Comparison of ENCODE assay signal across 8 cellular contexts in genomic region chr19:39341122-39341719, GRCh38. TPM values are rescaled to one million over a fixed set of nuclear protein-coding genes. Genes with fewer than 3 reads are reported as not detected.
A peak's percentile ranks its signal among the peaks of the same experiment; 100 is the strongest.
DNase-seq lines count a peak whose midpoint lies in the region; ATAC-seq and TF ChIP-seq lines count a peak whose summit lies in the region.

No MANE protein-coding gene starts in this region.

- peak overlapping the region; percentile 67 for H2AFZ ChIP-seq in OCI-LY3 (ENCODE audit: low read depth, low read length)

- no peak for TF ChIP-seq POLR2A in lower leg skin (IDR thresholded peaks at IDR 0.05)

- H3K9ac ChIP-seq in OCI-LY3 (ENCODE audit: low read length) (peak overlapping the region; percentile 90), colonic mucosa (ENCODE audit: low read depth in 2 of 2, low read length in 2 of 2) (peak overlapping the region; percentile 72 to 97)

- H3K79me2 ChIP-seq in OCI-LY3 (ENCODE audit: low read length): peaks cover 41% of the 10 kb centered on the region

- WGBS in lower leg skin, 2 donors: 1 to 2% methylated on average over 17 of the region's 17 CpGs

- DNase-seq in SHP77 (lab: John Stamatoyannopoulos, UW) (peak; percentile 61 to 65), SHP77 treated with DMSO at 0.1 percent for 48 hours (lab: John Stamatoyannopoulos, UW) (no peak), colonic mucosa (peak; percentile 38), lower leg skin (ENCODE audit: low spot score in 2 of 2) (peak in 1 of 2 donors; percentile 56), thoracic aorta (ENCODE audit: low spot score) (no peak)

- H3K4me3 ChIP-seq in OCI-LY3 (ENCODE audit: low read length): peak overlapping the region; percentile 86
- H3K4me3 ChIP-seq in colonic mucosa: peak overlapping the region; percentile 80
- peak overlapping the region; percentile 59 for H3K4me3 ChIP-seq in lower leg skin (ENCODE audit: low read depth, poor library complexity, severe bottlenecking)
- peak overlapping the region; percentile 96 for H3K4me3 ChIP-seq in thoracic aorta

- ATAC-seq in thoracic aorta (ENCODE audit: insufficient number of reproducible peaks, low FRiP score, low read depth) (no peak), HG03342 (IDR thresholded peaks at IDR 0.05; ENCODE audit: unreplicated experiment) (no peak), HG03520 (IDR thresholded peaks at IDR 0.05; ENCODE audit: unreplicated experiment) (no peak)

- H3K27me3 ChIP-seq in OCI-LY3 (ENCODE audit: low read depth, low read length) (no peaks in the 10 kb centered on the region), colonic mucosa (no peaks in the 10 kb centered on the region), thoracic aorta (replicated peaks; ENCODE audit: insufficient read depth) (no peaks in the 10 kb centered on the region)

- intact Hi-C loops in colonic mucosa (cut with DNase I): no loop called here
- intact Hi-C loops in lower leg skin (cut with DNase I; ENCODE audit: low total_unique reads): no loop called here

- H3K27ac ChIP-seq in OCI-LY3 (ENCODE audit: low read length) (peak overlapping the region; percentile 51), colonic mucosa (peak overlapping the region; percentile 89), thoracic aorta (peak overlapping the region; percentile 81 to 91)

- peak overlapping the region; percentile 99 for H3K4me2 ChIP-seq in OCI-LY3 (ENCODE audit: low read length)

- TF ChIP-seq CTCF in OCI-LY3 (IDR thresholded peaks at IDR 0.05; ENCODE audit: low read depth, low read length): no peak
- TF ChIP-seq CTCF in colonic mucosa (IDR thresholded peaks at IDR 0.05): no peak
- no peak for TF ChIP-seq CTCF in lower leg skin (IDR thresholded peaks at IDR 0.05)
- no peak for TF ChIP-seq CTCF in thoracic aorta (IDR thresholded peaks at IDR 0.05)

- peaks cover 10% of the 10 kb centered on the region for H3K36me3 ChIP-seq in OCI-LY3 (replicated peaks; ENCODE audit: low read depth, low read length)
- H3K36me3 ChIP-seq in colonic mucosa: no peaks in the 10 kb centered on the region
- no peaks in the 10 kb centered on the region for H3K36me3 ChIP-seq in thoracic aorta

- H3K4me1 ChIP-seq in OCI-LY3 (ENCODE audit: low read length) (peaks cover 35% of the 10 kb centered on the region), colonic mucosa (peaks cover 5% of the 10 kb centered on the region), thoracic aorta (ENCODE audit: control insufficient read depth in 1 of 2, low read depth in 2 of 2) (peaks cover 26 to 45% of the 10 kb centered on the region in 2 donors)

- peaks cover 21% of the 10 kb centered on the region for H4K20me1 ChIP-seq in OCI-LY3 (ENCODE audit: insufficient read depth, low read length)

- H3K9me3 ChIP-seq in OCI-LY3 (ENCODE audit: insufficient read depth, low read length) (no peaks in the 10 kb centered on the region), colonic mucosa (no peaks in the 10 kb centered on the region), thoracic aorta (no peaks in the 10 kb centered on the region)

RNA-seq across cellular contexts. Expression of gene SAMD4B, which starts 1.0 kb away (rescaled TPM):
- total RNA-seq in colonic mucosa: 10 to 100 TPM; 63.9 to 73.7 TPM
- 100 to 1,000 TPM; 102 to 132 (median 118) TPM for total RNA-seq in lower leg skin
- total RNA-seq in thoracic aorta: 100 to 1,000 TPM; 101 to 153 TPM

RNA-seq across cellular contexts. Expression of gene GMFG, which starts 5.4 kb away (rescaled TPM):
- total RNA-seq in colonic mucosa (10 to 100 TPM in 1 of 2 donors, 1 to 10 TPM in 1; 8.7 to 12.7 TPM), lower leg skin (10 to 100 TPM in 2 of 4 donors, 1 to 10 TPM in 1, under 1 TPM in 1; 0.72 to 12.6 (median 8.8) TPM), thoracic aorta (10 to 100 TPM; 15.9 to 16.0 TPM)

RNA-seq across cellular contexts. Expression of gene LRFN1, which starts 20.6 kb away (rescaled TPM):
- total RNA-seq in colonic mucosa: under 1 TPM; 0.25 to 0.29 TPM
- 1 to 10 TPM in 2 of 4 donors, under 1 TPM in 2; 0.46 to 3.5 (median 1.5) TPM for total RNA-seq in lower leg skin
- total RNA-seq in thoracic aorta: under 1 TPM; 0.85 to 0.95 TPM

RNA-seq across cellular contexts. Expression of gene IFNL1, which starts 45.0 kb away (rescaled TPM):
- total RNA-seq in colonic mucosa (not detected), lower leg skin (not detected), thoracic aorta (not detected)

RNA-seq across cellular contexts. Expression of gene PAF1, which starts 49.7 kb away (rescaled TPM):
- total RNA-seq in colonic mucosa (10 to 100 TPM; 31.9 to 41.6 TPM), lower leg skin (10 to 100 TPM; 22.4 to 48.0 (median 36.3) TPM), thoracic aorta (10 to 100 TPM; 25.7 to 34.5 TPM)

Comparison
In these comparisons a context has a peak if more than half of its experiments do, and no peak if none do; other contexts are left out.
1. DNase-seq: peak in SHP77 (2 of 2) and colonic mucosa (single experiment); none in SHP77 treated with DMSO at 0.1 percent for 48 hours (single experiment) and thoracic aorta (single experiment).
2. Peak in every context shown above with its lines, with median percentiles within 50 percentile points of each other: H3K27ac ChIP-seq and H3K4me3 ChIP-seq.